Comparison of ENCODE assay signal across 22 cellular contexts in the genomic region with DNA sequence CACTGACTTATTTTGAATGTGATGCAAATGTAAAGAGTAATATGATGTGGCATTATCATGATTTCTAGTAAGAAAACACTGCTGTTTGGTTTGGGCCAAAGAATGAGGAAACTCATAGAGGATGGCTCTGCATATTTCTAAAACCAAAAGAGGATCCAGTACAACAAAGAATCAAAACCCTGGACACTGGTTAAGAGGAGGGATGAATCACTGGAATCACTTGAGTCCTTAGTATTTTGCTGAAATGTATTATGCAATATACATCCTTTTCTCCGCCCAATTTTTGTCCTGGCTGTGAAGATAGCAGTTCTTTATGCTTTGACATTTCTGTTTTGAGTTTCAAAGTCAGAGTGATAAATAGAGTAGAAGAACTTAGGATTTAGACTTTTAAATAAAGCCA.
"Had no signal": no experiment of that assay in that cellular context is flagged by ENCODE, and none has a peak within 500 bp of the region (broad histone marks: within the 10 kb centered on the region; RNA-seq: fewer than 3 reads in every experiment).

No MANE protein-coding gene starts in this region.

- H3K27me3 ChIP-seq: adrenal gland, hepatocyte, tibial nerve had no signal

- DNase-seq: activated CD4-positive, alpha-beta memory T cell treated with anti-CD3 and anti-CD28 coated beads for 36 hours; activated CD4-positive, alpha-beta T cell treated with anti-CD3 and anti-CD28 coated beads for 1 hour; activated CD8-positive, alpha-beta memory T cell treated with anti-CD3 and anti-CD28 coated beads, Interleukin-2, amount 10 ng/mL, durations not matched to agents 7 days and 5 days; activated T-cell treated with anti-CD3 and anti-CD28 coated beads, Interleukin-2, amount 50 U/mL, for 1 hour; adrenal gland; cerebellar nuclear complex; effector memory CD4-positive, alpha-beta T cell; kidney; left ventricle myocardium inferior; natural killer cell; nucleus accumbens; posterior cingulate gyrus; retina; stimulated activated CD4-positive, alpha-beta T cell treated with anti-CD3 and anti-CD28 coated beads, Interleukin-2, amount 100 ng/mL, for 48 hours; stimulated activated CD8-positive, alpha-beta memory T cell treated with anti-CD3 and anti-CD28 coated beads, Interleukin-4, amount 100 ng/mL, for 48 hours; stimulated activated naive CD4-positive, alpha-beta T cell treated with Interleukin-2 at 50 U/mL for 16 hours; substantia nigra; T-helper 1 cell; T1000 had no signal

- H3K27ac ChIP-seq: adrenal gland, epithelial cell of prostate, hepatocyte, left ventricle myocardium inferior, tibial nerve had no signal

- H3K4me3 ChIP-seq: adrenal gland, hepatocyte, left ventricle myocardium inferior, tibial nerve had no signal

- H3K79me2 ChIP-seq: hepatocyte had no signal

- H2AFZ ChIP-seq: hepatocyte had no signal

- ATAC-seq: activated CD8-positive, alpha-beta memory T cell treated with anti-CD3 and anti-CD28 coated beads, Interleukin-2, amount 10 ng/mL, durations not matched to agents 7 days and 5 days; natural killer cell had no signal

- H3K9me3 ChIP-seq: adrenal gland, tibial nerve had no signal

- H3K4me1 ChIP-seq: adrenal gland, left ventricle myocardium inferior, tibial nerve had no signal

- H3K36me3 ChIP-seq: adrenal gland, left ventricle myocardium inferior, tibial nerve had no signal

- H3K4me2 ChIP-seq: hepatocyte had no signal
